Comparison of ENCODE assay signal across 8 cellular contexts in genomic region chr13:28138012-28138755, GRCh38.
DNase-seq lines count a peak whose midpoint lies in the region; ATAC-seq and TF ChIP-seq lines count a peak whose summit lies in the region.

Gene PAN3, plus strand, starts transcription at chr13:28138545. Its CDS starts 113 bp downstream, at chr13:28138658.

- H3K27ac ChIP-seq in DND-41 (ENCODE audit: low read length) (peak within 1 kb of the TSS; percentile 83), KOPT-K1 (ENCODE audit: low read depth, low read length, poor library complexity, severe bottlenecking) (peak within 1 kb of the TSS; percentile 100)

- DNase-seq in DND-41 (peak; percentile 93), fibroblast of pulmonary artery (ENCODE audit: low read depth) (peak; percentile 92)
- DNase-seq in activated T-helper 9 cell treated with anti-CD3 and anti-CD28 coated beads, Interleukin-2, amount 50 U/mL, for 16 hours (ENCODE audit: low read depth) = peak; percentile 87

- H3K27me3 ChIP-seq in DND-41 (ENCODE audit: insufficient read depth, low read length, poor library complexity) = no peaks in the 10 kb centered on the region

- H3K4me3 ChIP-seq in DND-41 (ENCODE audit: low read depth in 1 of 2, low read length in 2 of 2) (peak within 1 kb of the TSS; percentile 50 to 61), fibroblast of pulmonary artery (replicated peaks; ENCODE audit: low read depth, low read length) (peak within 1 kb of the TSS; percentile 69)

- H3K36me3 Mint-ChIP-seq in nephron (ENCODE audit: low read depth) = no peaks in the 10 kb centered on the region
- H3K36me3 Mint-ChIP-seq in stimulated activated naive CD8-positive, alpha-beta T cell treated with anti-CD3 and anti-CD28 coated beads, Interleukin-15, Interleukin-2, amounts not matched to agents 100 ng/mL and 50 ng/mL, for 24 hours (ENCODE audit: low read depth) = peaks cover 15% of the 10 kb centered on the region

- H3K9ac ChIP-seq in DND-41 (ENCODE audit: low read depth, low read length) = peak within 1 kb of the TSS; percentile 100

- H3K4me1 Mint-ChIP-seq in nephron = peaks cover 43% of the 10 kb centered on the region
- H3K4me1 Mint-ChIP-seq in stimulated activated naive CD8-positive, alpha-beta T cell treated with anti-CD3 and anti-CD28 coated beads, Interleukin-15, Interleukin-2, amounts not matched to agents 100 ng/mL and 50 ng/mL, for 24 hours (ENCODE audit: low read depth) = peaks cover 52% of the 10 kb centered on the region

- H3K4me1 ChIP-seq in DND-41 (ENCODE audit: insufficient read depth, low read length) = peaks cover 45% of the 10 kb centered on the region

- H3K27ac Mint-ChIP-seq in nephron = peak within 1 kb of the TSS; percentile 98 to 100 (median 99)
- peak within 1 kb of the TSS; percentile 93 for H3K27ac Mint-ChIP-seq in stimulated activated naive CD8-positive, alpha-beta T cell treated with anti-CD3 and anti-CD28 coated beads, Interleukin-15, Interleukin-2, amounts not matched to agents 100 ng/mL and 50 ng/mL, for 24 hours

- H3K9me3 ChIP-seq in DND-41 (ENCODE audit: insufficient read depth, low read length, severe bottlenecking) (no peaks in the 10 kb centered on the region), KOPT-K1 (ENCODE audit: insufficient read depth, low read length, poor library complexity, severe bottlenecking) (no peaks in the 10 kb centered on the region)

- ATAC-seq in DND-41 (ENCODE audit: insufficient read depth, low read depth) = peak; percentile 60
- ATAC-seq in GM21723 (IDR thresholded peaks at IDR 0.05; ENCODE audit: unreplicated experiment) = peak; percentile 61

- H3K27me3 Mint-ChIP-seq in nephron (ENCODE audit: low read depth) = no peaks in the 10 kb centered on the region
- no peaks in the 10 kb centered on the region for H3K27me3 Mint-ChIP-seq in stimulated activated naive CD8-positive, alpha-beta T cell treated with anti-CD3 and anti-CD28 coated beads, Interleukin-15, Interleukin-2, amounts not matched to agents 100 ng/mL and 50 ng/mL, for 24 hours

- H3K4me3 Mint-ChIP-seq in nephron = peak within 1 kb of the TSS; percentile 93 to 100 (median 99)
- peak within 1 kb of the TSS; percentile 88 for H3K4me3 Mint-ChIP-seq in stimulated activated naive CD8-positive, alpha-beta T cell treated with anti-CD3 and anti-CD28 coated beads, Interleukin-15, Interleukin-2, amounts not matched to agents 100 ng/mL and 50 ng/mL, for 24 hours

- H4K20me1 ChIP-seq in DND-41 (ENCODE audit: insufficient read depth, low read length) = peaks cover 36% of the 10 kb centered on the region

- H3K79me2 ChIP-seq in DND-41 (ENCODE audit: insufficient read depth, low read length) = peaks cover 66% of the 10 kb centered on the region

- peak; percentile 84 for TF ChIP-seq POLR2A in Raji (IDR thresholded peaks at IDR 0.05; ENCODE audit: insufficient read depth, low read depth, low read length)

- H3K9me3 Mint-ChIP-seq in nephron = no peaks in the 10 kb centered on the region
- no peaks in the 10 kb centered on the region for H3K9me3 Mint-ChIP-seq in stimulated activated naive CD8-positive, alpha-beta T cell treated with anti-CD3 and anti-CD28 coated beads, Interleukin-15, Interleukin-2, amounts not matched to agents 100 ng/mL and 50 ng/mL, for 24 hours

- H3K4me2 ChIP-seq in DND-41 (ENCODE audit: insufficient read depth, low read length) = peak within 1 kb of the TSS; percentile 75

- TF ChIP-seq CTCF in DND-41 (IDR thresholded peaks at IDR 0.05; ENCODE audit: borderline replicate concordance, extremely low read depth, low read length, poor library complexity, severe bottlenecking) (peak; percentile 31), fibroblast of pulmonary artery (IDR thresholded peaks at IDR 0.05; ENCODE audit: low read length, missing control alignments) (peak; percentile 5), nephron (IDR thresholded peaks at IDR 0.05; ENCODE audit: unreplicated experiment in 3 of 3) (no peak)

- peak within 1 kb of the TSS; percentile 74 for H2AFZ ChIP-seq in DND-41 (ENCODE audit: low read depth, low read length)

- H3K36me3 ChIP-seq in DND-41 (ENCODE audit: insufficient read depth, low read length) (no peaks in the 10 kb centered on the region; the same call in 1 of the 2 replicates), KOPT-K1 (ENCODE audit: insufficient read depth, low read length) (no peaks in the 10 kb centered on the region)

Comparison
In these comparisons a context has a peak if more than half of its experiments do, and no peak if none do; other contexts are left out.
1. Peak in every context shown above with its lines: DNase-seq, ATAC-seq, H3K4me3 ChIP-seq and H3K27ac ChIP-seq.
2. CTCF ChIP-seq: peak in DND-41 (single experiment) and fibroblast of pulmonary artery (single experiment); none in nephron (0 of 3).